ENCODE assay signal across 36 cellular contexts in genomic region chr17:56935461-56935860, GRCh38. TPM values are rescaled to one million over a fixed set of nuclear protein-coding genes. Genes with fewer than 3 reads are reported as not detected.
A peak's percentile ranks its signal among the peaks of the same experiment; 100 is the strongest.
DNase-seq lines count a peak whose midpoint lies in the region; ATAC-seq, FAIRE-seq and TF ChIP-seq lines count a peak whose summit lies in the region.
"Had no signal": no experiment of that assay in that cellular context is flagged by ENCODE, and none has a peak within 500 bp of the region (broad histone marks: within the 10 kb centered on the region; RNA-seq: fewer than 3 reads in every experiment).

No MANE protein-coding gene starts in this region.

- peaks cover 19% of the 10 kb centered on the region for H3K4me1 ChIP-seq in HepG2 (ENCODE audit: insufficient read depth, low read length)
- H3K4me1 ChIP-seq in right lobe of liver = peaks cover 0 to 13% (median 0%) of the 10 kb centered on the region in 4 donors
- H3K4me1 ChIP-seq in MM.1S (ENCODE audit: low read length) = peaks cover 37% of the 10 kb centered on the region
- peaks cover 0 to 16% of the 10 kb centered on the region in 2 donors for H3K4me1 ChIP-seq in left lung
- H3K4me1 ChIP-seq: A549, BE2C, BLaER1 had no signal

- intact Hi-C loops in HepG2 (cut with micrococcal nuclease; ENCODE audit: unreplicated experiment) (loop anchor here (1.0 kb wide), 1 partner anchor 116 kb away; no protein-coding TSS in a partner anchor), right lobe of liver (cut with DNase I) (no loop called here), left lung (cut with DNase I) (loop anchor here in 1 of 2 donors (10.0 kb wide), 1 partner anchor 111 kb away; no protein-coding TSS in a partner anchor)

- no TSS peak for BruUV-seq in HepG2 (replicated peaks; lab: Mats Ljungman, UMichigan)

- no peak; a peak in 1 of 4 replicates for TF ChIP-seq EP300 in HepG2 (IDR thresholded peaks at IDR 0.05; ENCODE audit: low read depth in 2 of 2, low read length in 2 of 2)
- TF ChIP-seq EP300 in HepG2 (CRISPR knock-in tag; IDR thresholded peaks at IDR 0.05; ENCODE audit: borderline replicate concordance) = no peak

- CTCF ChIA-PET in HepG2 (lab: Yijun Ruan, JAX; ENCODE audit: low intra/inter-chr PET ratio, low total read pairs) = no interaction called here

- H3K4me2 ChIP-seq in HepG2 (ENCODE audit: low read depth, low read length) (no peak overlapping the region), MM.1S (ENCODE audit: low read depth, low read length) (peak overlapping the region; percentile 34; the same call in 1 of the 2 replicates)
- H3K4me2 ChIP-seq: A549; BLaER1; BLaER1 treated with 17β-estradiol and CSF1 and Interleukin-3, amounts not matched to agents 10 nM and 100 nM had no signal

- H3K36me3 ChIP-seq in HepG2 (replicated peaks in 1 of 2; ENCODE audit: control insufficient read depth in 1 of 2, insufficient read depth in 2 of 2, low read length in 2 of 2) = peaks cover 5 to 35% of the 10 kb centered on the region in 2 experiments; a peak in 4 of 5 replicates
- peaks cover 0 to 9% (median under 1%) of the 10 kb centered on the region in 4 donors for H3K36me3 ChIP-seq in right lobe of liver
- H3K36me3 ChIP-seq in MM.1S (replicated peaks; ENCODE audit: insufficient read depth, low read length) = peaks cover 3% of the 10 kb centered on the region; the same call in 1 of the 2 replicates
- H3K36me3 ChIP-seq in left lung = peaks cover 0 to 52% of the 10 kb centered on the region in 2 donors

- H3K4me3 Mint-ChIP-seq in T-helper 17 cell = no peak overlapping the region
- H3K4me3 Mint-ChIP-seq: B cell; CD14-positive monocyte; CD4-positive, alpha-beta memory T cell; CD4-positive, alpha-beta T cell; CD4-positive, CD25-positive, alpha-beta regulatory T cell; CD8-positive, alpha-beta memory T cell; CD8-positive, alpha-beta T cell had no signal

- POLR2A ChIA-PET in HepG2 (lab: Yijun Ruan, JAX) = interaction anchor here (1.4 kb wide), 1 partner anchor 22 kb away, joined by 9 read pairs; the partner anchor contains the start of gene TRIM25

- H3F3A ChIP-seq in MM.1S (ENCODE audit: insufficient read depth, low read length) = peaks cover 29% of the 10 kb centered on the region

- H3K79me2 ChIP-seq in HepG2 (ENCODE audit: insufficient read depth, low read length) = no peaks in the 10 kb centered on the region
- H3K79me2 ChIP-seq in MM.1S (ENCODE audit: low read length) = peaks cover 18% of the 10 kb centered on the region; the same call in 1 of the 2 replicates

- peaks cover 10% of the 10 kb centered on the region for H3K9me3 ChIP-seq in HepG2 (ENCODE audit: low read length)
- H3K9me3 ChIP-seq in right lobe of liver = no peaks in the 10 kb centered on the region
- no peaks in the 10 kb centered on the region for H3K9me3 ChIP-seq in MM.1S (replicated peaks; ENCODE audit: insufficient read depth, low read length)
- peaks cover 0 to 6% of the 10 kb centered on the region in 2 donors for H3K9me3 ChIP-seq in left lung
- peaks cover 4% of the 10 kb centered on the region for H3K9me3 ChIP-seq in T-helper 17 cell (ENCODE audit: control insufficient read depth, low read length, poor library complexity, severe bottlenecking)
- H3K9me3 ChIP-seq: BE2C had no signal

- no peak for DNase-seq in HepG2 (ENCODE audit: low spot score)
- no peak for DNase-seq in right lobe of liver
- no peak for DNase-seq in HTR-8/SVneo (ENCODE audit: insufficient read length, low spot score)
- no peak for DNase-seq in MM.1S
- no peak for DNase-seq in left lung
- DNase-seq in COR-L47 (lab: John Stamatoyannopoulos, UW) = no peak
- no peak for DNase-seq in T-helper 17 cell
- DNase-seq: 8988T; ACHN; AML-193; BE2C; C1 segment of cervical spinal cord; Caco-2; Calu3; CD4-positive, alpha-beta memory T cell; CD4-positive, alpha-beta T cell; CD4-positive, CD25-positive, alpha-beta regulatory T cell; CD8-positive, alpha-beta memory T cell; CD8-positive, alpha-beta T cell; DMS 273 treated with DMSO at 0.1 percent for 48 hours; DMS153; DMS53; DMS79; DMS79 treated with DMSO at 0.1 percent for 48 hours; DND-41; EL had no signal

- H3K9ac ChIP-seq in HepG2 (ENCODE audit: insufficient read depth, low read depth, low read length) = no peak overlapping the region
- H3K9ac ChIP-seq in MM.1S (ENCODE audit: low read length) = peak overlapping the region; percentile 11; the same call in 1 of the 2 replicates
- H3K9ac ChIP-seq: BLaER1; BLaER1 treated with 17β-estradiol and CSF1 and Interleukin-3, amounts not matched to agents 10 nM and 100 nM had no signal

- peaks cover 3% of the 10 kb centered on the region for H4K20me1 ChIP-seq in HepG2 (ENCODE audit: insufficient read depth, low read length)
- H4K20me1 ChIP-seq in MM.1S (ENCODE audit: insufficient read depth, low read length) = no peaks in the 10 kb centered on the region
- H4K20me1 ChIP-seq: BLaER1 had no signal

- H3K4me1 Mint-ChIP-seq in T-helper 17 cell = peaks cover 4% of the 10 kb centered on the region
- H3K4me1 Mint-ChIP-seq: CD8-positive, alpha-beta memory T cell had no signal

- peaks cover 5% of the 10 kb centered on the region for H3K36me3 Mint-ChIP-seq in T-helper 17 cell (ENCODE audit: low read depth)

- TF ChIP-seq CTCF in HepG2 (CRISPR knock-in tag; IDR thresholded peaks at IDR 0.05) (no peak), right lobe of liver (IDR thresholded peaks at IDR 0.05) (no peak), MM.1S (IDR thresholded peaks at IDR 0.05; ENCODE audit: low read length) (no peak), left lung (IDR thresholded peaks at IDR 0.05) (no peak)

- no peak overlapping the region for H3K4me3 ChIP-seq in HepG2 (replicated peaks in 1 of 3; ENCODE audit: insufficient read depth in 1 of 3, low read depth in 2 of 3, low read length in 3 of 3)
- no peak overlapping the region for H3K4me3 ChIP-seq in right lobe of liver
- H3K4me3 ChIP-seq in MM.1S (ENCODE audit: low read length) = no peak overlapping the region
- no peak overlapping the region for H3K4me3 ChIP-seq in left lung
- H3K4me3 ChIP-seq: A549; BLaER1; BLaER1 treated with 17β-estradiol and CSF1 and Interleukin-3, amounts not matched to agents 10 nM and 100 nM had no signal

- 65% methylated on average over 3 of the region's 3 CpGs for WGBS in HepG2 (ENCODE audit: low lambda C conversion rate)
- 91% methylated on average over 2 of the region's 3 CpGs for WGBS in right lobe of liver (ENCODE audit: insufficient coverage, low coverage, low lambda C conversion rate, missing lambda C conversion rate)

- in situ Hi-C loops in HepG2 (cut with HindIII; ENCODE audit: extremely low pct_ligation_motif_present, low pct_unique_long_range_greater_than_20kb) = no loop called here

- H3K9me2 ChIP-seq in MM.1S (replicated peaks; ENCODE audit: insufficient read depth, low read length) = no peaks in the 10 kb centered on the region

- H3K27ac ChIP-seq in HepG2 (ENCODE audit: extremely low read length, insufficient read depth, low read length) (no peak overlapping the region), right lobe of liver (no peak overlapping the region), MM.1S (ENCODE audit: low read length) (peak overlapping the region; percentile 95), left lung (no peak overlapping the region)
- H3K27ac ChIP-seq: 22Rv1; A549; BLaER1; BLaER1 treated with 17β-estradiol and CSF1 and Interleukin-3, amounts not matched to agents 10 nM and 100 nM; C4-2B had no signal

- FAIRE-seq in HepG2 (lab: Jason Lieb, UNC) (no peak), HTR-8/SVneo (lab: Jason Lieb, UNC) (peak; percentile 48)
- FAIRE-seq: A204.1, A549, D721Med had no signal

- ATAC-seq in HepG2 = peak; percentile 48
- no peak for ATAC-seq in right lobe of liver
- peak; percentile 33 for ATAC-seq in left lung
- ATAC-seq in HG03175 (IDR thresholded peaks at IDR 0.05; ENCODE audit: unreplicated experiment) = no peak
- ATAC-seq in T-helper 17 cell = no peak
- ATAC-seq: A549; CD8-positive, alpha-beta T cell had no signal

- H2AFZ ChIP-seq in HepG2 (ENCODE audit: low read length) (no peak overlapping the region), MM.1S (ENCODE audit: low read length) (no peak overlapping the region)

- TF ChIP-seq POLR2A in HepG2 (IDR thresholded peaks at IDR 0.05; ENCODE audit: insufficient read depth in 1 of 2, low read depth in 2 of 2, low read length in 2 of 2) = no peak
- no peak for TF ChIP-seq POLR2A in right lobe of liver (IDR thresholded peaks at IDR 0.05)

- TF ChIP-seq RAD21 in HepG2 (CRISPR knock-in tag; IDR thresholded peaks at IDR 0.05) = no peak

- no peak overlapping the region for H3K27ac Mint-ChIP-seq in T-helper 17 cell
- H3K27ac Mint-ChIP-seq: B cell; CD14-positive monocyte; CD4-positive, alpha-beta memory T cell; CD4-positive, alpha-beta T cell; CD8-positive, alpha-beta memory T cell; CD8-positive, alpha-beta T cell had no signal

- no peaks in the 10 kb centered on the region for H3K27me3 ChIP-seq in HepG2 (ENCODE audit: control insufficient read depth in 1 of 2, insufficient read depth in 2 of 2, low read length in 2 of 2)
- H3K27me3 ChIP-seq in right lobe of liver = no peaks in the 10 kb centered on the region
- no peaks in the 10 kb centered on the region for H3K27me3 ChIP-seq in MM.1S (replicated peaks; ENCODE audit: insufficient read depth, low read length)
- H3K27me3 ChIP-seq in left lung = no peaks in the 10 kb centered on the region
- H3K27me3 ChIP-seq: BE2C; BLaER1; BLaER1 treated with 17β-estradiol and CSF1 and Interleukin-3, amounts not matched to agents 10 nM and 100 nM had no signal

- H3K27me3 Mint-ChIP-seq in T-helper 17 cell = no peaks in the 10 kb centered on the region
- H3K27me3 Mint-ChIP-seq: B cell; CD4-positive, alpha-beta memory T cell; CD4-positive, alpha-beta T cell; CD4-positive, CD25-positive, alpha-beta regulatory T cell; CD8-positive, alpha-beta memory T cell had no signal

RNA-seq across cellular contexts. Expression of gene TRIM25, which starts 21.6 kb away (rescaled TPM):
- total RNA-seq in HepG2 (2016; rRNA removed; fragmentation: Illumina TruSeq; extraction: Trizol) (38.3 and 42.2 TPM in 2 replicates), right lobe of liver (10 to 100 TPM; 35.6 to 60.8 (median 49.8) TPM), left lung (100 to 1,000 TPM in 1 of 2 donors, 10 to 100 TPM in 1; 71.4 to 127 TPM), T-helper 17 cell (10 to 100 TPM; 40.2 to 46.3 TPM)
- total RNA-seq in HepG2 (2016; cell fraction: cytosol; rRNA removed; fragmentation: Illumina TruSeq; extraction: Trizol; ENCODE audit: low read depth) = 11.5 and 12.7 TPM in 2 replicates
- total RNA-seq in HepG2 (2016; cell fraction: insoluble cytoplasmic fraction; rRNA removed; fragmentation: Illumina TruSeq; extraction: Trizol) = 30.2 and 40.2 TPM in 2 replicates
- 13.6 and 14.8 TPM in 2 replicates for total RNA-seq in HepG2 (2016; cell fraction: membrane; rRNA removed; fragmentation: Illumina TruSeq; extraction: Trizol)
- total RNA-seq in HepG2 (2016; cell fraction: nucleus; rRNA removed; fragmentation: Illumina TruSeq; extraction: Trizol) = 60.9 and 76.8 TPM in 2 replicates
- 30.8 and 37.6 TPM in 2 replicates for polyA plus RNA-seq in HepG2 (2011; rRNA removed)
- polyA plus RNA-seq in HepG2 (2011; cell fraction: cytosol; rRNA removed) = 17.8 and 19.0 TPM in 2 replicates
- 100 and 122 TPM in 2 replicates for polyA plus RNA-seq in HepG2 (2011; cell fraction: nucleus; rRNA removed)
- 34.2 and 35.8 TPM in 2 replicates for polyA plus RNA-seq in HepG2 (2012)
- 1.8 and 2.0 TPM in 2 replicates for polyA plus RNA-seq in HepG2 (2016; cell fraction: cytosol; fragmentation: Illumina TruSeq; extraction: Trizol; ENCODE audit: low read depth)
- 32.0 and 43.7 TPM in 2 replicates for polyA plus RNA-seq in HepG2 (2016; cell fraction: insoluble cytoplasmic fraction; fragmentation: Illumina TruSeq; extraction: Trizol; ENCODE audit: low read depth)
- 5.0 and 6.2 TPM in 2 replicates for polyA plus RNA-seq in HepG2 (2016; cell fraction: membrane; fragmentation: Illumina TruSeq; extraction: Trizol; ENCODE audit: low read depth)
- 104 and 121 TPM in 2 replicates for polyA plus RNA-seq in HepG2 (2016; cell fraction: nucleus; fragmentation: Illumina TruSeq; extraction: Trizol; ENCODE audit: insufficient read depth, low read depth)
- polyA minus RNA-seq in HepG2 (2011; rRNA and poly(A)+ RNA removed; ENCODE audit: low replicate concordance) = 51.6 and 77.7 TPM in 2 replicates
- 27.8 and 28.2 TPM in 2 replicates for polyA minus RNA-seq in HepG2 (2011; cell fraction: cytosol; rRNA and poly(A)+ RNA removed)
- 64.4 and 71.0 TPM in 2 replicates for polyA minus RNA-seq in HepG2 (2011; cell fraction: nucleus; rRNA and poly(A)+ RNA removed)

RNA-seq across cellular contexts. Expression of gene COIL, which starts 25.4 kb away (rescaled TPM):
- total RNA-seq in HepG2 (2016; rRNA removed; fragmentation: Illumina TruSeq; extraction: Trizol) = 29.4 and 39.0 TPM in 2 replicates
- total RNA-seq in HepG2 (2016; cell fraction: cytosol; rRNA removed; fragmentation: Illumina TruSeq; extraction: Trizol; ENCODE audit: low read depth) = 6.3 and 7.1 TPM in 2 replicates
- total RNA-seq in HepG2 (2016; cell fraction: insoluble cytoplasmic fraction; rRNA removed; fragmentation: Illumina TruSeq; extraction: Trizol) = 30.1 and 39.1 TPM in 2 replicates
- total RNA-seq in HepG2 (2016; cell fraction: membrane; rRNA removed; fragmentation: Illumina TruSeq; extraction: Trizol) = 15.5 and 19.2 TPM in 2 replicates
- 22.5 and 22.8 TPM in 2 replicates for total RNA-seq in HepG2 (2016; cell fraction: nucleus; rRNA removed; fragmentation: Illumina TruSeq; extraction: Trizol)
- 5.7 and 8.1 TPM in 2 replicates for polyA plus RNA-seq in HepG2 (2011; rRNA removed)
- polyA plus RNA-seq in HepG2 (2011; cell fraction: cytosol; rRNA removed) = 3.4 and 4.6 TPM in 2 replicates
- polyA plus RNA-seq in HepG2 (2011; cell fraction: nucleus; rRNA removed) = 4.1 and 5.2 TPM in 2 replicates
- polyA plus RNA-seq in HepG2 (2012) = 9.5 and 14.7 TPM in 2 replicates
- 3.3 and 3.7 TPM in 2 replicates for polyA plus RNA-seq in HepG2 (2016; cell fraction: cytosol; fragmentation: Illumina TruSeq; extraction: Trizol; ENCODE audit: low read depth)
- polyA plus RNA-seq in HepG2 (2016; cell fraction: insoluble cytoplasmic fraction; fragmentation: Illumina TruSeq; extraction: Trizol; ENCODE audit: low read depth) = 35.9 and 36.8 TPM in 2 replicates
- 6.7 and 7.4 TPM in 2 replicates for polyA plus RNA-seq in HepG2 (2016; cell fraction: membrane; fragmentation: Illumina TruSeq; extraction: Trizol; ENCODE audit: low read depth)
- 29.1 and 29.2 TPM in 2 replicates for polyA plus RNA-seq in HepG2 (2016; cell fraction: nucleus; fragmentation: Illumina TruSeq; extraction: Trizol; ENCODE audit: insufficient read depth, low read depth)
- polyA minus RNA-seq in HepG2 (2011; rRNA and poly(A)+ RNA removed; ENCODE audit: low replicate concordance) = 4.9 and 6.4 TPM in 2 replicates
- polyA minus RNA-seq in HepG2 (2011; cell fraction: cytosol; rRNA and poly(A)+ RNA removed) = 3.8 and 4.4 TPM in 2 replicates
- 9.0 and 10.3 TPM in 2 replicates for polyA minus RNA-seq in HepG2 (2011; cell fraction: nucleus; rRNA and poly(A)+ RNA removed)
- 1 to 10 TPM; 5.5 to 7.1 (median 6.5) TPM for total RNA-seq in right lobe of liver
- 10 to 100 TPM; 10.9 to 12.3 TPM for total RNA-seq in left lung
- total RNA-seq in T-helper 17 cell = 10 to 100 TPM; 14.0 to 19.6 TPM

RNA-seq across cellular contexts. Expression of gene SCPEP1, which starts 42.5 kb away (rescaled TPM):
- 12.3 and 27.3 TPM in 2 replicates for total RNA-seq in HepG2 (2016; rRNA removed; fragmentation: Illumina TruSeq; extraction: Trizol)
- 1.9 and 2.5 TPM in 2 replicates for total RNA-seq in HepG2 (2016; cell fraction: cytosol; rRNA removed; fragmentation: Illumina TruSeq; extraction: Trizol; ENCODE audit: low read depth)
- total RNA-seq in HepG2 (2016; cell fraction: insoluble cytoplasmic fraction; rRNA removed; fragmentation: Illumina TruSeq; extraction: Trizol) = 13.5 and 27.2 TPM in 2 replicates
- total RNA-seq in HepG2 (2016; cell fraction: membrane; rRNA removed; fragmentation: Illumina TruSeq; extraction: Trizol) = 5.4 TPM in 2 replicates
- total RNA-seq in HepG2 (2016; cell fraction: nucleus; rRNA removed; fragmentation: Illumina TruSeq; extraction: Trizol) = 18.9 and 24.3 TPM in 2 replicates
- 20.9 and 24.3 TPM in 2 replicates for polyA plus RNA-seq in HepG2 (2011; rRNA removed)
- 12.8 and 18.3 TPM in 2 replicates for polyA plus RNA-seq in HepG2 (2011; cell fraction: cytosol; rRNA removed)
- polyA plus RNA-seq in HepG2 (2011; cell fraction: nucleus; rRNA removed) = 17.7 and 24.2 TPM in 2 replicates
- polyA plus RNA-seq in HepG2 (2012) = 23.2 and 26.2 TPM in 2 replicates
- polyA plus RNA-seq in HepG2 (2016; cell fraction: cytosol; fragmentation: Illumina TruSeq; extraction: Trizol; ENCODE audit: low read depth) = 1.6 and 1.8 TPM in 2 replicates
- 10.5 and 11.5 TPM in 2 replicates for polyA plus RNA-seq in HepG2 (2016; cell fraction: insoluble cytoplasmic fraction; fragmentation: Illumina TruSeq; extraction: Trizol; ENCODE audit: low read depth)
- polyA plus RNA-seq in HepG2 (2016; cell fraction: membrane; fragmentation: Illumina TruSeq; extraction: Trizol; ENCODE audit: low read depth) = 2.4 and 3.1 TPM in 2 replicates
- 32.8 and 38.7 TPM in 2 replicates for polyA plus RNA-seq in HepG2 (2016; cell fraction: nucleus; fragmentation: Illumina TruSeq; extraction: Trizol; ENCODE audit: insufficient read depth, low read depth)
- polyA minus RNA-seq in HepG2 (2011; rRNA and poly(A)+ RNA removed; ENCODE audit: low replicate concordance) = 8.0 and 10.3 TPM in 2 replicates
- polyA minus RNA-seq in HepG2 (2011; cell fraction: cytosol; rRNA and poly(A)+ RNA removed) = 11.0 and 11.7 TPM in 2 replicates
- polyA minus RNA-seq in HepG2 (2011; cell fraction: nucleus; rRNA and poly(A)+ RNA removed) = 6.5 and 7.5 TPM in 2 replicates
- total RNA-seq in right lobe of liver = 10 to 100 TPM in 5 of 6 experiments, 1 to 10 TPM in 1; 9.2 to 35.4 (median 24.8) TPM
- total RNA-seq in left lung = 100 to 1,000 TPM; 117 to 120 TPM
- 10 to 100 TPM; 17.7 to 21.9 TPM for total RNA-seq in T-helper 17 cell

Comparison
In these comparisons a context has a peak if more than half of its experiments do, and no peak if none do; other contexts are left out.
1. ATAC-seq: peak in HepG2 (single experiment) and left lung (single experiment); none in right lobe of liver (0 of 4), HG03175 (single experiment) and T-helper 17 cell (single experiment).